Comparison of ENCODE assay signal across 8 cellular contexts in the genomic region with DNA sequence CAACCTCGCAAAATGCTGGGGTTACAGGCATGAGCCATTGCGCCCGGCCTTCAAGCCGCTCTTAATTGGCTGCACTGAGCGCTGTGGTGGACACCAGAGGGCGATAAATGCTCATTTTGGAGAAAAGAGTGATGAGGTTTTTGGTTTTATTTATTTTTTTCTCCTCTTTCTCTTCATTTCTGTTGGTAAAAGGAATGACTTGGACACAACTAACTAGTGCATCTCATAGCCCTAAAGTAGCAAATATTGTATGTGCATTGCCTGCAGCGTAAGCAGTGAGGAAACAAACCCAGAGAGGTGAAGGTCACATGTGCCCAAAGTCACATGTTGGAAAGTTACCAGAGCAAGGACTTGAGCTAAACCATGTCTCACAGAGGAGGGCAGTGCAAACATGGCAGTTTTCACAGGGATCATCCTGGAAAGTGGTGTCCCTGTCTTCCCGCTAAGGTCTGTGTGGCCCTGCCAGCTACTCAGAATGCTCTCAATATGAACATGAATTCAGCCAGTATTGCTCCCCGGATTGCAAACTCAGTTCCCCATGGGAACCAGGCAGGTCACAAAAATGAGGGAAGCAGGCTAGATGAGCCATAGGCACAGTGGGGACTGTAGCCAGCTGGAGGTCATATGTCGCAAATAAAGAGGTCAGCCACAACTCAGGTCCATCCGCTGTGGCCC. TPM values are rescaled to one million over a fixed set of nuclear protein-coding genes. Genes with fewer than 3 reads are reported as not detected.
DNase-seq lines count a peak whose midpoint lies in the region; ATAC-seq, FAIRE-seq and TF ChIP-seq lines count a peak whose summit lies in the region.

No MANE protein-coding gene starts in this region.

- TF ChIP-seq POLR2A in gastrocnemius medialis (IDR thresholded peaks at IDR 0.05) (no peak), H54 (IDR thresholded peaks at IDR 0.05; ENCODE audit: low read depth, low read length) (no peak)

- TF ChIP-seq CTCF in SU-DHL-6 (IDR thresholded peaks at IDR 0.05; ENCODE audit: insufficient read depth, low read length, poor library complexity, severe bottlenecking) (peak; percentile 63), right atrium auricular region (IDR thresholded peaks at IDR 0.05) (peak; percentile 85 to 86), gastrocnemius medialis (IDR thresholded peaks at IDR 0.05 in 4 of 5, conservative IDR thresholded peaks at IDR 0.05 in 1 of 5) (peak; percentile 86 to 92 (median 92))

- peak overlapping the region; percentile 25; the same call in 1 of the 2 replicates for H3K27ac ChIP-seq in SU-DHL-6 (ENCODE audit: low read depth, low read length)
- H3K27ac ChIP-seq in right atrium auricular region: no peak overlapping the region
- H3K27ac ChIP-seq in gastrocnemius medialis: no peak overlapping the region

- in situ Hi-C loops in gastrocnemius medialis (cut with MboI; ENCODE audit: low sequenced_read_pairs in 4 of 4): loop anchor here (5.0 to 10.0 kb wide), 3 partner anchors 60 to 358 kb away; no protein-coding TSS in a partner anchor

- no peak for FAIRE-seq in H54 (lab: Jason Lieb, UNC)

- H2AFZ ChIP-seq in SU-DHL-6 (ENCODE audit: low read depth, low read length, severe bottlenecking): no peak overlapping the region

- H3K4me3 ChIP-seq in SU-DHL-6 (ENCODE audit: insufficient read depth, low read length, poor library complexity, severe bottlenecking) (no peak overlapping the region), adipocyte (ENCODE audit: low read length) (no peak overlapping the region), right atrium auricular region (no peak overlapping the region), gastrocnemius medialis (no peak overlapping the region)

- H3K9me3 ChIP-seq in SU-DHL-6 (ENCODE audit: insufficient read depth, low read length) (no peaks in the 10 kb centered on the region), adipocyte (ENCODE audit: control insufficient read depth, low read length) (peaks cover 10% of the 10 kb centered on the region), right atrium auricular region (no peaks in the 10 kb centered on the region), gastrocnemius medialis (no peaks in the 10 kb centered on the region)

- H3K79me2 ChIP-seq in SU-DHL-6 (ENCODE audit: insufficient read depth, low read length): no peaks in the 10 kb centered on the region

- H3K4me2 ChIP-seq in SU-DHL-6 (ENCODE audit: low read depth, low read length, poor library complexity, severe bottlenecking): no peak overlapping the region

- no peak overlapping the region for H3K9ac ChIP-seq in SU-DHL-6 (ENCODE audit: low read length)
- no peak overlapping the region for H3K9ac ChIP-seq in adipocyte (ENCODE audit: low read length)

- peak; percentile 64 for DNase-seq in activated gamma-delta T cell treated with Interleukin-2 at 50 U/mL for 16 hours
- no peak for DNase-seq in activated gamma-delta T cell (lab: John Stamatoyannopoulos, UW)
- DNase-seq in adipocyte (ENCODE audit: low read depth): peak; percentile 87
- DNase-seq in right atrium auricular region (ENCODE audit: low spot score): peak; percentile 69
- DNase-seq in gastrocnemius medialis: peak; percentile 34 to 43
- no peak for DNase-seq in H54 (ENCODE audit: insufficient read length, low spot score)

- H3K36me3 ChIP-seq in SU-DHL-6 (ENCODE audit: low read length): no peaks in the 10 kb centered on the region
- no peaks in the 10 kb centered on the region for H3K36me3 ChIP-seq in adipocyte (ENCODE audit: control insufficient read depth, insufficient read depth, low read length, severe bottlenecking)
- no peaks in the 10 kb centered on the region for H3K36me3 ChIP-seq in right atrium auricular region
- H3K36me3 ChIP-seq in gastrocnemius medialis: no peaks in the 10 kb centered on the region

- no peaks in the 10 kb centered on the region for H3F3A ChIP-seq in SU-DHL-6 (ENCODE audit: insufficient read depth)

- intact Hi-C loops in gastrocnemius medialis (cut with DNase I; ENCODE audit: low total_unique reads): loop anchor here (1.0 to 5.0 kb wide), 2 partner anchors 60 to 355 kb away; no protein-coding TSS in a partner anchor

- no peaks in the 10 kb centered on the region for H3K9me2 ChIP-seq in SU-DHL-6 (replicated peaks; ENCODE audit: insufficient read depth, low read length)

- H4K20me1 ChIP-seq in SU-DHL-6 (ENCODE audit: low read depth, low read length): no peaks in the 10 kb centered on the region

- H3K27me3 ChIP-seq in SU-DHL-6 (ENCODE audit: low read length) (no peaks in the 10 kb centered on the region), adipocyte (replicated peaks; ENCODE audit: control insufficient read depth, insufficient read depth, low read length) (peaks cover 4% of the 10 kb centered on the region), right atrium auricular region (no peaks in the 10 kb centered on the region), gastrocnemius medialis (no peaks in the 10 kb centered on the region)

- ATAC-seq in HG03442 (IDR thresholded peaks at IDR 0.05; ENCODE audit: unreplicated experiment) (peak; percentile 28), gastrocnemius medialis (peak; percentile 79 to 81)

- H3K4me1 ChIP-seq in adipocyte (ENCODE audit: control insufficient read depth, insufficient read depth, low read length): peaks cover 6% of the 10 kb centered on the region
- H3K4me1 ChIP-seq in right atrium auricular region: peaks cover 0 to 5% of the 10 kb centered on the region in 2 donors
- H3K4me1 ChIP-seq in gastrocnemius medialis: peaks cover 5 to 6% of the 10 kb centered on the region in 2 donors

RNA-seq across cellular contexts. Expression of a gene that starts 8.6 kb away (rescaled TPM):
- total RNA-seq in right atrium auricular region (10 to 100 TPM in 1 of 2 donors, 1 to 10 TPM in 1; 6.8 to 17.7 TPM), gastrocnemius medialis (10 to 100 TPM in 3 of 4 donors, 1 to 10 TPM in 1; 4.5 to 17.5 (median 13.5) TPM)

Comparison
In these comparisons a context has a peak if more than half of its experiments do, and no peak if none do; other contexts are left out.
1. DNase-seq: peak in activated gamma-delta T cell treated with Interleukin-2 at 50 U/mL for 16 hours (single experiment), adipocyte (single experiment), right atrium auricular region (single experiment) and gastrocnemius medialis (2 of 2); none in activated gamma-delta T cell (single experiment) and H54 (single experiment).
2. Peak in every context shown above with its lines, with median percentiles within 50 percentile points of each other: CTCF ChIP-seq.